In genomic region chr1:180154003-180154324, GRCh38 we compare ENCODE assay signal across 2 cellular contexts.
TF ChIP-seq lines count a peak whose summit lies in the region.

No MANE protein-coding gene starts in this region.

TF ChIP-seq in SK-N-SH, 30 proteins besides CTCF, POLR2A, EP300 and RAD21 (continued from another document):
- TF ChIP-seq IRF3 (IDR thresholded peaks at IDR 0.05; ENCODE audit: low read depth, low read length): no peak
- no peak for TF ChIP-seq TEAD4 (IDR thresholded peaks at IDR 0.05; ENCODE audit: borderline replicate concordance, insufficient read depth)
TF ChIP-seq in SK-N-SH: peak in this region for 0.

TF ChIP-seq in SK-N-SH treated with all-trans-retinoic acid at 6 μM for 48 hours, 23 proteins besides CTCF, POLR2A, EP300 and RAD21 (continued from another document):
- TF ChIP-seq CREB5 (CRISPR knock-in tag; IDR thresholded peaks at IDR 0.05; ENCODE audit: low read depth): no peak
- no peak for TF ChIP-seq ZC3H10 (CRISPR knock-in tag; IDR thresholded peaks at IDR 0.05)
- TF ChIP-seq POU6F1 (CRISPR knock-in tag; IDR thresholded peaks at IDR 0.05; ENCODE audit: borderline replicate concordance, low read depth): no peak
- TF ChIP-seq ZFP30 (CRISPR knock-in tag; IDR thresholded peaks at IDR 0.05): no peak
- no peak for TF ChIP-seq RARB (CRISPR knock-in tag; IDR thresholded peaks at IDR 0.05)
- no peak for TF ChIP-seq ARNTL (CRISPR knock-in tag; IDR thresholded peaks at IDR 0.05; ENCODE audit: borderline replicate concordance, low read depth)
- TF ChIP-seq SNAI2 (CRISPR knock-in tag; IDR thresholded peaks at IDR 0.05): no peak
- TF ChIP-seq CSDC2 (CRISPR knock-in tag; IDR thresholded peaks at IDR 0.05): no peak
- TF ChIP-seq ISL1 (CRISPR knock-in tag; IDR thresholded peaks at IDR 0.05): no peak
